29 cellular contexts compared by ENCODE assay signal in genomic region chr1:56326056-56326455, GRCh38.
DNase-seq lines count a peak whose midpoint lies in the region; ATAC-seq, FAIRE-seq and TF ChIP-seq lines count a peak whose summit lies in the region.
"Had no signal": no experiment of that assay in that cellular context is flagged by ENCODE, and none has a peak within 500 bp of the region (broad histone marks: within the 10 kb centered on the region; RNA-seq: fewer than 3 reads in every experiment).

No MANE protein-coding gene starts in this region.

- TF ChIP-seq CTCF in progenitor cell of endocrine pancreas (IDR thresholded peaks at IDR 0.05; ENCODE audit: unreplicated experiment): no peak

- no peaks in the 10 kb centered on the region for H3K36me3 Mint-ChIP-seq in progenitor cell of endocrine pancreas (ENCODE audit: insufficient read depth)
- H3K36me3 Mint-ChIP-seq: CD4-positive, CD25-positive, alpha-beta regulatory T cell; immature natural killer cell had no signal

- H3K27me3 ChIP-seq in H7 (ENCODE audit: control insufficient read depth, insufficient read depth, low read length): no peaks in the 10 kb centered on the region
- H3K27me3 ChIP-seq: right lobe of liver, tibial artery had no signal

- FAIRE-seq in RCC 7860 (lab: Jason Lieb, UNC): peak; percentile 77
- FAIRE-seq: G401.6 had no signal

- ATAC-seq in HG02885 (IDR thresholded peaks at IDR 0.05; ENCODE audit: poor library complexity, unreplicated experiment) (no peak), GM18520 (IDR thresholded peaks at IDR 0.05; ENCODE audit: unreplicated experiment) (no peak)
- ATAC-seq: right lobe of liver; stimulated activated naive CD8-positive, alpha-beta T cell treated with anti-CD3 and anti-CD28 coated beads, Interleukin-15, Interleukin-2, amounts not matched to agents 100 U/mL and 50 U/mL, for 24 hours had no signal

- no peaks in the 10 kb centered on the region for H3K9me3 Mint-ChIP-seq in progenitor cell of endocrine pancreas (ENCODE audit: low read depth)
- H3K9me3 Mint-ChIP-seq: activated CD4-positive, alpha-beta T cell treated with anti-CD3 and anti-CD28 coated beads, Interleukin-2, amount 10 ng/mL, durations not matched to agents 24 days and 14 days; activated T-helper 1 cell treated with anti-CD3 and anti-CD28 coated beads, Interleukin-12 subunit alpha, Interleukin-12 subunit beta, Interleukin-2, Interleukin-4 antibody, amounts not matched to agents 30 ng/mL and 10 ng/mL and 1 ng/mL, durations not matched to agents 14 hours and 24 hours and 36 hours; H9; immature natural killer cell; nephron progenitor cell had no signal

- DNase-seq in EL (peak; percentile 47), RCC 7860 (ENCODE audit: low spot score) (peak; percentile 11), dedifferentiated amniotic fluid mesenchymal stem cell (ENCODE audit: extremely low spot score) (peak; percentile 18), progenitor cell of endocrine pancreas (ENCODE audit: low spot score, unreplicated experiment) (no peak), H7 (no peak), mucosa of gallbladder (ENCODE audit: low spot score) (no peak)
- DNase-seq: activated CD4-positive, alpha-beta T cell treated with anti-CD3 and anti-CD28 coated beads, Interleukin-2, amount 10 ng/mL, durations not matched to agents 24 days and 14 days; activated naive CD4-positive, alpha-beta T cell treated with anti-CD3 and anti-CD28 coated beads, Interleukin-2, amount 50 U/mL, for 16 hours; anterior cingulate cortex; CD4-positive, CD25-positive, alpha-beta regulatory T cell; foreskin melanocyte; H9; immature natural killer cell; Karpas-422; left ventricle myocardium inferior; NCI-H187 treated with DMSO at 0.1 percent for 48 hours; NCI-H2227 treated with DMSO at 0.1 percent for 48 hours; NCI-H748 treated with DMSO at 0.1 percent for 48 hours; nephron progenitor cell; right lobe of liver; stimulated activated CD4-positive, alpha-beta T cell treated with anti-CD3 and anti-CD28 coated beads, Interleukin-15, amount 100 ng/mL, for 24 hours; stimulated activated naive CD8-positive, alpha-beta T cell treated with anti-CD3 and anti-CD28 coated beads, Interleukin-15, Interleukin-2, amounts not matched to agents 100 U/mL and 50 U/mL, for 24 hours; tibial artery; WERI-Rb-1 had no signal

- no peak overlapping the region for H3K4me3 Mint-ChIP-seq in progenitor cell of endocrine pancreas (ENCODE audit: low read depth)
- H3K4me3 Mint-ChIP-seq: activated CD4-positive, alpha-beta T cell treated with anti-CD3 and anti-CD28 coated beads, Interleukin-2, amount 10 ng/mL, durations not matched to agents 24 days and 14 days; activated T-helper 1 cell treated with anti-CD3 and anti-CD28 coated beads, Interleukin-12 subunit alpha, Interleukin-12 subunit beta, Interleukin-2, Interleukin-4 antibody, amounts not matched to agents 30 ng/mL and 10 ng/mL and 1 ng/mL, durations not matched to agents 14 hours and 24 hours and 36 hours; CD4-positive, CD25-positive, alpha-beta regulatory T cell; central memory CD8-positive, alpha-beta T cell; H9; immature natural killer cell; nephron progenitor cell had no signal

- H3K27ac Mint-ChIP-seq in progenitor cell of endocrine pancreas: peak overlapping the region; percentile 9
- H3K27ac Mint-ChIP-seq: activated CD4-positive, alpha-beta T cell treated with anti-CD3 and anti-CD28 coated beads, Interleukin-2, amount 10 ng/mL, durations not matched to agents 24 days and 14 days; activated T-helper 1 cell treated with anti-CD3 and anti-CD28 coated beads, Interleukin-12 subunit alpha, Interleukin-12 subunit beta, Interleukin-2, Interleukin-4 antibody, amounts not matched to agents 30 ng/mL and 10 ng/mL and 1 ng/mL, durations not matched to agents 14 hours and 24 hours and 36 hours; H9; immature natural killer cell; nephron progenitor cell had no signal

- H3K4me1 Mint-ChIP-seq in progenitor cell of endocrine pancreas (ENCODE audit: low read depth): peaks cover 20% of the 10 kb centered on the region
- H3K4me1 Mint-ChIP-seq: central memory CD8-positive, alpha-beta T cell; immature natural killer cell had no signal

- no peak overlapping the region for H3K4me3 ChIP-seq in H7 (ENCODE audit: insufficient read depth, low read depth, low read length)
- H3K4me3 ChIP-seq: left ventricle myocardium inferior, right lobe of liver, tibial artery had no signal

- H3K36me3 ChIP-seq in H7 (replicated peaks; ENCODE audit: control insufficient read depth, insufficient read depth, low read length): no peaks in the 10 kb centered on the region
- H3K36me3 ChIP-seq: left ventricle myocardium inferior, right lobe of liver, tibial artery, WERI-Rb-1 had no signal

- H3K27me3 Mint-ChIP-seq in progenitor cell of endocrine pancreas: no peaks in the 10 kb centered on the region
- H3K27me3 Mint-ChIP-seq: activated CD4-positive, alpha-beta T cell treated with anti-CD3 and anti-CD28 coated beads, Interleukin-2, amount 10 ng/mL, durations not matched to agents 24 days and 14 days; CD4-positive, CD25-positive, alpha-beta regulatory T cell; central memory CD8-positive, alpha-beta T cell had no signal

Comparison
In these comparisons a context has a peak if more than half of its experiments do, and no peak if none do; other contexts are left out.
1. DNase-seq: peak in EL (single experiment), RCC 7860 (single experiment) and dedifferentiated amniotic fluid mesenchymal stem cell (single experiment); none in progenitor cell of endocrine pancreas (single experiment), H7 (single experiment) and mucosa of gallbladder (single experiment).